1 cellular context compared by ENCODE assay signal in the genomic region with DNA sequence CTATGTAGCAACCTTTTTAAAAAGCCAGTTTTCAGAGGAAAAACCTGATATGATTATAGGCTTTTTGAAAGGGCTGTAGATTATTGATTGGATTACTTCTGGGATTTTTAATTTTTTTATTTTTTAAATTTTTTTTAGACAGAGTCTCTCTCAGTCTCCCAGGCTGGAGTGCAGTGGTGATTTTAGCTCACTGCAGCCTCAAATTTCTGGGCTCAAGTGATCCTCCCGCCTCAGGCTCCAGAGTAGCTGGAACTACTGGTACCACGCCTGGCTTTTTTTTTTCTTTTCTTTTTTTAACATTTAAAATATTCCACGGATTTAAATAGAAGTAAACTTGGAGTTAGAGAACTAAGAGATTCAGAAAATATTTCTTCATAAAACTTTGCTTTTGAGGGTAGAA.
TF ChIP-seq lines count a peak whose summit lies in the region.

No MANE protein-coding gene starts in this region.

TF ChIP-seq in SK-N-SH treated with all-trans-retinoic acid at 6 μM for 48 hours, 23 proteins besides CTCF, POLR2A, EP300 and RAD21 (continued from another document):
- TF ChIP-seq, protein P1, sequence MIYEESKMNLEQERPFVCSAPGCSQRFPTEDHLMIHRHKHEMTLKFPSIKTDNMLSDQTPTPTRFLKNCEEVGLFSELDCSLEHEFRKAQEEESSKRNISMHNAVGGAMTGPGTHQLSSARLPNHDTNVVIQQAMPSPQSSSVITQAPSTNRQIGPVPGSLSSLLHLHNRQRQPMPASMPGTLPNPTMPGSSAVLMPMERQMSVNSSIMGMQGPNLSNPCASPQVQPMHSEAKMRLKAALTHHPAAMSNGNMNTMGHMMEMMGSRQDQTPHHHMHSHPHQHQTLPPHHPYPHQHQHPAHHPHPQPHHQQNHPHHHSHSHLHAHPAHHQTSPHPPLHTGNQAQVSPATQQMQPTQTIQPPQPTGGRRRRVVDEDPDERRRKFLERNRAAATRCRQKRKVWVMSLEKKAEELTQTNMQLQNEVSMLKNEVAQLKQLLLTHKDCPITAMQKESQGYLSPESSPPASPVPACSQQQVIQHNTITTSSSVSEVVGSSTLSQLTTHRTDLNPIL (CRISPR knock-in tag; IDR thresholded peaks at IDR 0.05; ENCODE audit: low read depth) = no peak
- TF ChIP-seq OSR1 (CRISPR knock-in tag; IDR thresholded peaks at IDR 0.05) (no peak), ZNF8 (CRISPR knock-in tag; IDR thresholded peaks at IDR 0.05) (no peak), ISL1 (CRISPR knock-in tag; IDR thresholded peaks at IDR 0.05) (no peak), TOX (CRISPR knock-in tag; IDR thresholded peaks at IDR 0.05; ENCODE audit: borderline replicate concordance) (no peak), TCF4 (CRISPR knock-in tag; IDR thresholded peaks at IDR 0.05; ENCODE audit: borderline replicate concordance) (no peak), ZNF70 (CRISPR knock-in tag; IDR thresholded peaks at IDR 0.05) (no peak), CSRNP3 (CRISPR knock-in tag; IDR thresholded peaks at IDR 0.05) (no peak), BACH2 (CRISPR knock-in tag; IDR thresholded peaks at IDR 0.05; ENCODE audit: borderline replicate concordance) (no peak), SNAI2 (CRISPR knock-in tag; IDR thresholded peaks at IDR 0.05) (no peak), CSDC2 (CRISPR knock-in tag; IDR thresholded peaks at IDR 0.05) (no peak), ARNTL (CRISPR knock-in tag; IDR thresholded peaks at IDR 0.05; ENCODE audit: borderline replicate concordance, low read depth) (no peak)
- TF ChIP-seq, protein P2, sequence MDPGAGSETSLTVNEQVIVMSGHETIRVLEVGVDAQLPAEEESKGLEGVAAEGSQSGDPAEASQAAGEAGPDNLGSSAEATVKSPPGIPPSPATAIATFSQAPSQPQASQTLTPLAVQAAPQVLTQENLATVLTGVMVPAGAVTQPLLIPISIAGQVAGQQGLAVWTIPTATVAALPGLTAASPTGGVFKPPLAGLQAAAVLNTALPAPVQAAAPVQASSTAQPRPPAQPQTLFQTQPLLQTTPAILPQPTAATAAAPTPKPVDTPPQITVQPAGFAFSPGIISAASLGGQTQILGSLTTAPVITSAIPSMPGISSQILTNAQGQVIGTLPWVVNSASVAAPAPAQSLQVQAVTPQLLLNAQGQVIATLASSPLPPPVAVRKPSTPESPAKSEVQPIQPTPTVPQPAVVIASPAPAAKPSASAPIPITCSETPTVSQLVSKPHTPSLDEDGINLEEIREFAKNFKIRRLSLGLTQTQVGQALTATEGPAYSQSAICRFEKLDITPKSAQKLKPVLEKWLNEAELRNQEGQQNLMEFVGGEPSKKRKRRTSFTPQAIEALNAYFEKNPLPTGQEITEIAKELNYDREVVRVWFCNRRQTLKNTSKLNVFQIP (CRISPR knock-in tag; IDR thresholded peaks at IDR 0.05; ENCODE audit: borderline replicate concordance, low read depth) = no peak
